Comparison of ENCODE assay signal across 8 cellular contexts in genomic region chr11:113773416-113774173, GRCh38. TPM values are rescaled to one million over a fixed set of nuclear protein-coding genes. Genes with fewer than 3 reads are reported as not detected.
DNase-seq lines count a peak whose midpoint lies in the region; ATAC-seq and TF ChIP-seq lines count a peak whose summit lies in the region.

Gene ZW10, minus strand, starts transcription at chr11:113773692. Its CDS starts 26 bp downstream, at chr11:113773666.

- H3K9me3 ChIP-seq in SK-N-MC (ENCODE audit: low read depth, low read length) (no peaks in the 10 kb centered on the region), gastroesophageal sphincter (no peaks in the 10 kb centered on the region), neutrophil (no peaks in the 10 kb centered on the region)

- H3K9me3 Mint-ChIP-seq in activated naive CD4-positive, alpha-beta T cell treated with anti-CD3 and anti-CD28 coated beads, Interleukin-2, amount 10 ng/mL, durations not matched to agents 7 days and 5 days = no peaks in the 10 kb centered on the region

- peak within 1 kb of the TSS; percentile 95 for H3K4me3 Mint-ChIP-seq in activated naive CD4-positive, alpha-beta T cell treated with anti-CD3 and anti-CD28 coated beads, Interleukin-2, amount 10 ng/mL, durations not matched to agents 7 days and 5 days

- peak within 1 kb of the TSS; percentile 61; the same call in 1 of the 2 replicates for H3K27ac ChIP-seq in SK-N-MC
- peak within 1 kb of the TSS; percentile 47 to 89 (median 86) for H3K27ac ChIP-seq in gastroesophageal sphincter
- peak within 1 kb of the TSS; percentile 62 for H3K27ac ChIP-seq in neutrophil
- H3K27ac ChIP-seq in substantia nigra (ENCODE audit: low read depth, low read length, poor library complexity, severe bottlenecking) = peak within 1 kb of the TSS; percentile 60

- WGBS in gastroesophageal sphincter (ENCODE audit: low coverage in 1 of 2), 2 donors = 0 to 1% methylated on average over 11 to 33 of the region's 46 CpGs

- H3K36me3 ChIP-seq in SK-N-MC (ENCODE audit: insufficient read depth, low read length) (peaks cover 23% of the 10 kb centered on the region), gastroesophageal sphincter (peaks cover 0 to 16% of the 10 kb centered on the region in 2 donors), neutrophil (peaks cover 1% of the 10 kb centered on the region)

- H3K4me1 ChIP-seq in gastroesophageal sphincter (peaks cover 3 to 22% (median 7%) of the 10 kb centered on the region in 3 donors), neutrophil (ENCODE audit: control insufficient read depth in 1 of 2, insufficient read depth in 1 of 2, low read depth in 1 of 2, low read length in 1 of 2) (peaks cover 11 to 19% of the 10 kb centered on the region in 2 experiments)

- CTCF ChIA-PET in GM10248 (lab: Yijun Ruan, JAX) = interaction anchor here (0.6 to 1.8 kb wide), 24 partner anchors 8 to 477 kb away, joined by 3 to 13 read pairs (median 4); no protein-coding TSS in a partner anchor
- CTCF ChIA-PET in activated naive CD4-positive, alpha-beta T cell treated with anti-CD3 and anti-CD28 coated beads, Interleukin-2, amount 10 ng/mL, durations not matched to agents 7 days and 5 days (lab: Charles Lee) = interaction anchor here (1.0 to 1.1 kb wide), 2 partner anchors 23 to 187 kb away, joined by 3 to 4 read pairs; no protein-coding TSS in a partner anchor

- no peak for TF ChIP-seq EP300 in gastroesophageal sphincter (IDR thresholded peaks at IDR 0.05)

- peaks cover 33% of the 10 kb centered on the region for H3K4me1 Mint-ChIP-seq in activated naive CD4-positive, alpha-beta T cell treated with anti-CD3 and anti-CD28 coated beads, Interleukin-2, amount 10 ng/mL, durations not matched to agents 7 days and 5 days

- POLR2A ChIA-PET in GM10248 (lab: Yijun Ruan, JAX) = no interaction called here

- peaks cover 12% of the 10 kb centered on the region for H3K36me3 Mint-ChIP-seq in activated naive CD4-positive, alpha-beta T cell treated with anti-CD3 and anti-CD28 coated beads, Interleukin-2, amount 10 ng/mL, durations not matched to agents 7 days and 5 days

- DNase-seq in GM10248 (ENCODE audit: extremely low spot score) = peak; percentile 91
- peak; percentile 98 for DNase-seq in NB4 (ENCODE audit: low read depth)
- DNase-seq in SK-N-MC (ENCODE audit: low read depth, low spot score) = peak; percentile 70
- peak; percentile 95 for DNase-seq in activated naive CD4-positive, alpha-beta T cell treated with anti-CD3 and anti-CD28 coated beads, Interleukin-2, amount 10 ng/mL, durations not matched to agents 7 days and 5 days
- DNase-seq in substantia nigra (lab: John Stamatoyannopoulos, UW) = peak; percentile 57 to 98 (median 93)

- TF ChIP-seq CTCF in GM10248 (IDR thresholded peaks at IDR 0.05; ENCODE audit: control extremely low read depth, extremely low read depth, low read depth, missing control alignments) = peak; percentile 77
- TF ChIP-seq CTCF in NB4 (IDR thresholded peaks at IDR 0.05; ENCODE audit: low read depth, low read length) = peak; percentile 66
- peak; percentile 69 to 83 (median 76) for TF ChIP-seq CTCF in gastroesophageal sphincter (IDR thresholded peaks at IDR 0.05)
- TF ChIP-seq CTCF in neutrophil (IDR thresholded peaks at IDR 0.05) = no peak

- peak within 1 kb of the TSS; percentile 90 for H3K4me3 ChIP-seq in NB4 (ENCODE audit: low read depth, low read length)
- peak within 1 kb of the TSS; percentile 94 for H3K4me3 ChIP-seq in SK-N-MC
- H3K4me3 ChIP-seq in gastroesophageal sphincter = peak within 1 kb of the TSS; percentile 63 to 77
- peak within 1 kb of the TSS; percentile 68 to 78 for H3K4me3 ChIP-seq in neutrophil (ENCODE audit: low read depth in 1 of 2, low read length in 1 of 2)

- no peaks in the 10 kb centered on the region for H3K27me3 ChIP-seq in gastroesophageal sphincter
- H3K27me3 ChIP-seq in neutrophil = peaks cover 39% of the 10 kb centered on the region

- H3K27me3 Mint-ChIP-seq in activated naive CD4-positive, alpha-beta T cell treated with anti-CD3 and anti-CD28 coated beads, Interleukin-2, amount 10 ng/mL, durations not matched to agents 7 days and 5 days = peaks cover 12% of the 10 kb centered on the region

- H3K27ac Mint-ChIP-seq in activated naive CD4-positive, alpha-beta T cell treated with anti-CD3 and anti-CD28 coated beads, Interleukin-2, amount 10 ng/mL, durations not matched to agents 7 days and 5 days = peak within 1 kb of the TSS; percentile 86

- ATAC-seq in HG02571 (IDR thresholded peaks at IDR 0.05; ENCODE audit: unreplicated experiment) (peak; percentile 95), gastroesophageal sphincter (peak; percentile 98)

- TF ChIP-seq POLR2A in NB4 (IDR thresholded peaks at IDR 0.05; ENCODE audit: extremely low read depth, insufficient read length) = peak; percentile 66
- peak in 1 of 2 donors; percentile 24 for TF ChIP-seq POLR2A in gastroesophageal sphincter (IDR thresholded peaks at IDR 0.05)

- peak within 1 kb of the TSS; percentile 95 for H3K9ac ChIP-seq in SK-N-MC (ENCODE audit: insufficient read length)

RNA-seq across cellular contexts. Expression of gene ZW10, which starts in this region (rescaled TPM):
- total RNA-seq in gastroesophageal sphincter = 10 to 100 TPM in 3 of 4 donors, 1 to 10 TPM in 1; 9.8 to 15.8 (median 13.0) TPM

Comparison
In these comparisons a context has a peak if more than half of its experiments do, and no peak if none do; other contexts are left out.
1. Peak in every context shown above with its lines: DNase-seq, ATAC-seq, H3K4me3 ChIP-seq and H3K27ac ChIP-seq.